Comparison of ENCODE assay signal across 1 cellular context in the genomic region with DNA sequence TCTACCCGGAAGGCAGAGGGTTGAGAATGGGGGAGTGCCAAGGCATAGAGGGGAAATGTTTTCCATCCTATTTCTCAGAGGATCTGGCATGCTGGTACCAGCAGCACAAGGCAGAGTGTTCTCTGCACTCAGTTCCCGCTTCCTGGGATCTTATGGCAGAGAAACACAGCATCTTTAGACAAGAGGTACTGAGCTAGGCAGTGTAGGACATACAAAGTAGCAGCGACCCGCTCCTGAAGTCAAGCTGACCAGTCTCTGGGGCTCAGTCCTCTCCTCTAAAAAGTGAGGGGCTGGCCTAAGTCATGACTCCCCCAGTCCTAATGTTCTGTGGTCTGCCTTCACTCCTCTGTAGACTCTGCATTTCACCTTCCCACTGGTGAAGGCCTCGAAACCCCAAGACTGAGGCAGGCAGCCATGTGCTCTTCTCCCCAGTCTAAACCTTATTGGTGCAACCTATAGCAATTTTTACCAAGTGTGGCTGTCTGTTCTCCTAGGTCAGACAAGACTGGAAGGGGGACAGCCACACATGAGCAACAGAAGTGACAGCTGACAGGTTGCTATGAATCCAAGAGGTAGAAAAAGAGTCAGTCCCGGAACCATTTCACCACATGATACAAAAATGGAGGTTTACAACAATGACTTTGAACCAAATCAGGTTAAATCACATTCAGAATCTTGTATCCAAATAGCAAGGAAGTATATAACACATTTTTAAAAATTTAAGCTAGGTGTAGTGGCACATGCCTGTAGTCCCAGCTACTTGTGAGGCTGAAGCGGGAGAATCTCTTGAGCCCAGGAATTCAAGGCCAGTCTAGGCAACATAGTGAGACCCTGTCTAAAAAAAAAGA.
A peak's percentile ranks its signal among the peaks of the same experiment; 100 is the strongest.
TF ChIP-seq lines count a peak whose summit lies in the region.

No MANE protein-coding gene starts in this region.

TF ChIP-seq in K562, 482 proteins besides CTCF, POLR2A, EP300 and RAD21 (continued from another document and continues in another):
- TF ChIP-seq, protein P1, sequence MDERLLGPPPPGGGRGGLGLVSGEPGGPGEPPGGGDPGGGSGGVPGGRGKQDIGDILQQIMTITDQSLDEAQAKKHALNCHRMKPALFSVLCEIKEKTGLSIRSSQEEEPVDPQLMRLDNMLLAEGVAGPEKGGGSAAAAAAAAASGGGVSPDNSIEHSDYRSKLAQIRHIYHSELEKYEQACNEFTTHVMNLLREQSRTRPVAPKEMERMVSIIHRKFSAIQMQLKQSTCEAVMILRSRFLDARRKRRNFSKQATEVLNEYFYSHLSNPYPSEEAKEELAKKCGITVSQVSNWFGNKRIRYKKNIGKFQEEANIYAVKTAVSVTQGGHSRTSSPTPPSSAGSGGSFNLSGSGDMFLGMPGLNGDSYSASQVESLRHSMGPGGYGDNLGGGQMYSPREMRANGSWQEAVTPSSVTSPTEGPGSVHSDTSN (CRISPR knock-in tag; IDR thresholded peaks at IDR 0.05; ENCODE audit: low read depth): no peak
- TF ChIP-seq, protein P1 (tag; conservative IDR thresholded peaks at IDR 0.05; ENCODE audit: low read depth): 0 out of 2 replicates have a peak, but pooled peaks have one; percentile 5
- TF ChIP-seq SIX5 (IDR thresholded peaks at IDR 0.05; ENCODE audit: borderline replicate concordance in 1 of 2, insufficient read depth in 1 of 2, low read depth in 1 of 2, low read length in 2 of 2) (no peak), CXXC5 (CRISPR knock-in tag; IDR thresholded peaks at IDR 0.05) (peak; percentile 18; the same call in 1 of the 2 replicates), RBM34 (IDR thresholded peaks at IDR 0.05; ENCODE audit: borderline replicate concordance, insufficient read depth, low read length) (no peak), ZNF133 (CRISPR knock-in tag; IDR thresholded peaks at IDR 0.05) (no peak), SRSF7 (optimal IDR thresholded peaks at IDR 0.05; ENCODE audit: low read depth, low read length) (no peak), ZNF197 (CRISPR knock-in tag; IDR thresholded peaks at IDR 0.05; ENCODE audit: low read depth) (0 out of 2 replicates have a peak, but pooled peaks have one; percentile 48), CBX2 (IDR thresholded peaks at IDR 0.05; ENCODE audit: insufficient read depth, low read length, poor library complexity, severe bottlenecking) (no peak), ZNF316 (IDR thresholded peaks at IDR 0.05) (no peak), L3MBTL2 (IDR thresholded peaks at IDR 0.05) (peak; percentile 93), SMARCC2 (IDR thresholded peaks at IDR 0.05; ENCODE audit: low read depth) (no peak), ZNF174 (CRISPR knock-in tag; IDR thresholded peaks at IDR 0.05) (no peak), U2AF1 (optimal IDR thresholded peaks at IDR 0.05; ENCODE audit: low read depth, low read length) (no peak), ZNF253 (CRISPR knock-in tag; conservative IDR thresholded peaks at IDR 0.05) (no peak), CEBPG (CRISPR knock-in tag; IDR thresholded peaks at IDR 0.05) (peak; percentile 55; the same call in 1 of the 2 replicates), CEBPG (tag; conservative IDR thresholded peaks at IDR 0.05 in 1 of 2, IDR thresholded peaks at IDR 0.05 in 1 of 2) (no peak), ZNF12 (CRISPR knock-in tag; IDR thresholded peaks at IDR 0.05) (no peak), KLF6 (CRISPR knock-in tag; IDR thresholded peaks at IDR 0.05; ENCODE audit: borderline replicate concordance) (no peak), MEF2D (tag; conservative IDR thresholded peaks at IDR 0.05; ENCODE audit: low read depth) (peak; percentile 47; the same call in 1 of the 2 replicates), ETV6 (IDR thresholded peaks at IDR 0.05; ENCODE audit: borderline replicate concordance in 1 of 2, low read depth in 2 of 2, low read length in 1 of 2) (no peak), ETV6 (CRISPR knock-in tag; IDR thresholded peaks at IDR 0.05; ENCODE audit: borderline replicate concordance) (no peak), MED1 (CRISPR knock-in tag; IDR thresholded peaks at IDR 0.05; ENCODE audit: borderline replicate concordance) (no peak), NFXL1 (CRISPR knock-in tag; IDR thresholded peaks at IDR 0.05) (no peak), TEAD2 (tag; IDR thresholded peaks at IDR 0.05) (0 out of 2 replicates have a peak, but pooled peaks have one; percentile 24), SMAD4 (CRISPR knock-in tag; conservative IDR thresholded peaks at IDR 0.05) (no peak; the same call in 1 of the 2 replicates), FIP1L1 (IDR thresholded peaks at IDR 0.05; ENCODE audit: low read depth, low read length, poor library complexity, severe bottlenecking) (no peak), MYBL2 (IDR thresholded peaks at IDR 0.05; ENCODE audit: low read depth) (no peak), MYBL2 (CRISPR knock-in tag; IDR thresholded peaks at IDR 0.05; ENCODE audit: borderline replicate concordance) (no peak), MTA3 (IDR thresholded peaks at IDR 0.05; ENCODE audit: borderline replicate concordance) (no peak)
- TF ChIP-seq, protein P2, sequence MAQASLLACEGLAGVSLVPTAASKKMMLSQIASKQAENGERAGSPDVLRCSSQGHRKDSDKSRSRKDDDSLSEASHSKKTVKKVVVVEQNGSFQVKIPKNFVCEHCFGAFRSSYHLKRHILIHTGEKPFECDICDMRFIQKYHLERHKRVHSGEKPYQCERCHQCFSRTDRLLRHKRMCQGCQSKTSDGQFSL (CRISPR knock-in tag; IDR thresholded peaks at IDR 0.05): no peak
- TF ChIP-seq, protein P2 (tag; IDR thresholded peaks at IDR 0.05): 0 out of 4 replicates have a peak, but pooled peaks of 1 of the 2 experiments have one; percentile 31
- TF ChIP-seq, protein P3, sequence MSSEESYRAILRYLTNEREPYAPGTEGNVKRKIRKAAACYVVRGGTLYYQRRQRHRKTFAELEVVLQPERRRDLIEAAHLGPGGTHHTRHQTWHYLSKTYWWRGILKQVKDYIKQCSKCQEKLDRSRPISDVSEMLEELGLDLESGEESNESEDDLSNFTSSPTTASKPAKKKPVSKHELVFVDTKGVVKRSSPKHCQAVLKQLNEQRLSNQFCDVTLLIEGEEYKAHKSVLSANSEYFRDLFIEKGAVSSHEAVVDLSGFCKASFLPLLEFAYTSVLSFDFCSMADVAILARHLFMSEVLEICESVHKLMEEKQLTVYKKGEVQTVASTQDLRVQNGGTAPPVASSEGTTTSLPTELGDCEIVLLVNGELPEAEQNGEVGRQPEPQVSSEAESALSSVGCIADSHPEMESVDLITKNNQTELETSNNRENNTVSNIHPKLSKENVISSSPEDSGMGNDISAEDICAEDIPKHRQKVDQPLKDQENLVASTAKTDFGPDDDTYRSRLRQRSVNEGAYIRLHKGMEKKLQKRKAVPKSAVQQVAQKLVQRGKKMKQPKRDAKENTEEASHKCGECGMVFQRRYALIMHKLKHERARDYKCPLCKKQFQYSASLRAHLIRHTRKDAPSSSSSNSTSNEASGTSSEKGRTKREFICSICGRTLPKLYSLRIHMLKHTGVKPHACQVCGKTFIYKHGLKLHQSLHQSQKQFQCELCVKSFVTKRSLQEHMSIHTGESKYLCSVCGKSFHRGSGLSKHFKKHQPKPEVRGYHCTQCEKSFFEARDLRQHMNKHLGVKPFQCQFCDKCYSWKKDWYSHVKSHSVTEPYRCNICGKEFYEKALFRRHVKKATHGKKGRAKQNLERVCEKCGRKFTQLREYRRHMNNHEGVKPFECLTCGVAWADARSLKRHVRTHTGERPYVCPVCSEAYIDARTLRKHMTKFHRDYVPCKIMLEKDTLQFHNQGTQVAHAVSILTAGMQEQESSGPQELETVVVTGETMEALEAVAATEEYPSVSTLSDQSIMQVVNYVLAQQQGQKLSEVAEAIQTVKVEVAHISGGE (CRISPR knock-in tag; IDR thresholded peaks at IDR 0.05): peak in 1 of 3 experiments; percentile 61; a peak in 1 of 6 replicates
- TF ChIP-seq, protein P4, sequence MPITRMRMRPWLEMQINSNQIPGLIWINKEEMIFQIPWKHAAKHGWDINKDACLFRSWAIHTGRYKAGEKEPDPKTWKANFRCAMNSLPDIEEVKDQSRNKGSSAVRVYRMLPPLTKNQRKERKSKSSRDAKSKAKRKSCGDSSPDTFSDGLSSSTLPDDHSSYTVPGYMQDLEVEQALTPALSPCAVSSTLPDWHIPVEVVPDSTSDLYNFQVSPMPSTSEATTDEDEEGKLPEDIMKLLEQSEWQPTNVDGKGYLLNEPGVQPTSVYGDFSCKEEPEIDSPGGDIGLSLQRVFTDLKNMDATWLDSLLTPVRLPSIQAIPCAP (CRISPR knock-in tag; IDR thresholded peaks at IDR 0.05; ENCODE audit: borderline replicate concordance): no peak
- TF ChIP-seq, protein P5, sequence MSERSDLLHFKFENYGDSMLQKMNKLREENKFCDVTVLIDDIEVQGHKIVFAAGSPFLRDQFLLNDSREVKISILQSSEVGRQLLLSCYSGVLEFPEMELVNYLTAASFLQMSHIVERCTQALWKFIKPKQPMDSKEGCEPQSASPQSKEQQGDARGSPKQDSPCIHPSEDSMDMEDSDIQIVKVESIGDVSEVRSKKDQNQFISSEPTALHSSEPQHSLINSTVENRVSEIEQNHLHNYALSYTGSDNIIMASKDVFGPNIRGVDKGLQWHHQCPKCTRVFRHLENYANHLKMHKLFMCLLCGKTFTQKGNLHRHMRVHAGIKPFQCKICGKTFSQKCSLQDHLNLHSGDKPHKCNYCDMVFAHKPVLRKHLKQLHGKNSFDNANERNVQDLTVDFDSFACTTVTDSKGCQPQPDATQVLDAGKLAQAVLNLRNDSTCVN (CRISPR knock-in tag; IDR thresholded peaks at IDR 0.05): no peak
- TF ChIP-seq, protein P6, sequence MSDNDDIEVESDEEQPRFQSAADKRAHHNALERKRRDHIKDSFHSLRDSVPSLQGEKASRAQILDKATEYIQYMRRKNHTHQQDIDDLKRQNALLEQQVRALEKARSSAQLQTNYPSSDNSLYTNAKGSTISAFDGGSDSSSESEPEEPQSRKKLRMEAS (CRISPR knock-in tag; IDR thresholded peaks at IDR 0.05): peak; percentile 74
- TF ChIP-seq, protein P7, sequence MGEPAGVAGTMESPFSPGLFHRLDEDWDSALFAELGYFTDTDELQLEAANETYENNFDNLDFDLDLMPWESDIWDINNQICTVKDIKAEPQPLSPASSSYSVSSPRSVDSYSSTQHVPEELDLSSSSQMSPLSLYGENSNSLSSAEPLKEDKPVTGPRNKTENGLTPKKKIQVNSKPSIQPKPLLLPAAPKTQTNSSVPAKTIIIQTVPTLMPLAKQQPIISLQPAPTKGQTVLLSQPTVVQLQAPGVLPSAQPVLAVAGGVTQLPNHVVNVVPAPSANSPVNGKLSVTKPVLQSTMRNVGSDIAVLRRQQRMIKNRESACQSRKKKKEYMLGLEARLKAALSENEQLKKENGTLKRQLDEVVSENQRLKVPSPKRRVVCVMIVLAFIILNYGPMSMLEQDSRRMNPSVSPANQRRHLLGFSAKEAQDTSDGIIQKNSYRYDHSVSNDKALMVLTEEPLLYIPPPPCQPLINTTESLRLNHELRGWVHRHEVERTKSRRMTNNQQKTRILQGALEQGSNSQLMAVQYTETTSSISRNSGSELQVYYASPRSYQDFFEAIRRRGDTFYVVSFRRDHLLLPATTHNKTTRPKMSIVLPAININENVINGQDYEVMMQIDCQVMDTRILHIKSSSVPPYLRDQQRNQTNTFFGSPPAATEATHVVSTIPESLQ (CRISPR knock-in tag; IDR thresholded peaks at IDR 0.05): no peak
- TF ChIP-seq, protein P8, sequence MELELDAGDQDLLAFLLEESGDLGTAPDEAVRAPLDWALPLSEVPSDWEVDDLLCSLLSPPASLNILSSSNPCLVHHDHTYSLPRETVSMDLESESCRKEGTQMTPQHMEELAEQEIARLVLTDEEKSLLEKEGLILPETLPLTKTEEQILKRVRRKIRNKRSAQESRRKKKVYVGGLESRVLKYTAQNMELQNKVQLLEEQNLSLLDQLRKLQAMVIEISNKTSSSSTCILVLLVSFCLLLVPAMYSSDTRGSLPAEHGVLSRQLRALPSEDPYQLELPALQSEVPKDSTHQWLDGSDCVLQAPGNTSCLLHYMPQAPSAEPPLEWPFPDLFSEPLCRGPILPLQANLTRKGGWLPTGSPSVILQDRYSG (tag; conservative IDR thresholded peaks at IDR 0.05; ENCODE audit: low read depth): peak; percentile 83
- TF ChIP-seq, protein P9, sequence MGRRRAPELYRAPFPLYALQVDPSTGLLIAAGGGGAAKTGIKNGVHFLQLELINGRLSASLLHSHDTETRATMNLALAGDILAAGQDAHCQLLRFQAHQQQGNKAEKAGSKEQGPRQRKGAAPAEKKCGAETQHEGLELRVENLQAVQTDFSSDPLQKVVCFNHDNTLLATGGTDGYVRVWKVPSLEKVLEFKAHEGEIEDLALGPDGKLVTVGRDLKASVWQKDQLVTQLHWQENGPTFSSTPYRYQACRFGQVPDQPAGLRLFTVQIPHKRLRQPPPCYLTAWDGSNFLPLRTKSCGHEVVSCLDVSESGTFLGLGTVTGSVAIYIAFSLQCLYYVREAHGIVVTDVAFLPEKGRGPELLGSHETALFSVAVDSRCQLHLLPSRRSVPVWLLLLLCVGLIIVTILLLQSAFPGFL (CRISPR knock-in tag; IDR thresholded peaks at IDR 0.05): no peak
- TF ChIP-seq, protein P10, sequence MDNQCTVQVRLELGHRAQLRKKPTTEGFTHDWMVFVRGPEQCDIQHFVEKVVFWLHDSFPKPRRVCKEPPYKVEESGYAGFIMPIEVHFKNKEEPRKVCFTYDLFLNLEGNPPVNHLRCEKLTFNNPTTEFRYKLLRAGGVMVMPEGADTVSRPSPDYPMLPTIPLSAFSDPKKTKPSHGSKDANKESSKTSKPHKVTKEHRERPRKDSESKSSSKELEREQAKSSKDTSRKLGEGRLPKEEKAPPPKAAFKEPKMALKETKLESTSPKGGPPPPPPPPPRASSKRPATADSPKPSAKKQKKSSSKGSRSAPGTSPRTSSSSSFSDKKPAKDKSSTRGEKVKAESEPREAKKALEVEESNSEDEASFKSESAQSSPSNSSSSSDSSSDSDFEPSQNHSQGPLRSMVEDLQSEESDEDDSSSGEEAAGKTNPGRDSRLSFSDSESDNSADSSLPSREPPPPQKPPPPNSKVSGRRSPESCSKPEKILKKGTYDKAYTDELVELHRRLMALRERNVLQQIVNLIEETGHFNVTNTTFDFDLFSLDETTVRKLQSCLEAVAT (IDR thresholded peaks at IDR 0.05): peak in 1 of 2 experiments; percentile 57; a peak in 1 of 4 replicates
